Comparison of ENCODE assay signal across 9 cellular contexts in genomic region chr19:48506138-48506733, GRCh38. TPM values are rescaled to one million over a fixed set of nuclear protein-coding genes. Genes with fewer than 3 reads are reported as not detected.
DNase-seq lines count a peak whose midpoint lies in the region; ATAC-seq and TF ChIP-seq lines count a peak whose summit lies in the region.
"Had no signal": no experiment of that assay in that cellular context is flagged by ENCODE, and none has a peak within 500 bp of the region (broad histone marks: within the 10 kb centered on the region; RNA-seq: fewer than 3 reads in every experiment).

No MANE protein-coding gene starts in this region.

- no peak overlapping the region for H3K4me3 Mint-ChIP-seq in activated CD4-positive, alpha-beta T cell treated with anti-CD3 and anti-CD28 coated beads, Interleukin-2, amount 10 ng/mL, durations not matched to agents 7 days and 5 days
- H3K4me3 Mint-ChIP-seq in activated CD8-positive, alpha-beta T cell treated with anti-CD3 and anti-CD28 coated beads, Interleukin-2, amount 10 ng/mL, durations not matched to agents 7 days and 5 days, result no peak overlapping the region

- no peaks in the 10 kb centered on the region for H3K9me3 Mint-ChIP-seq in activated CD4-positive, alpha-beta T cell treated with anti-CD3 and anti-CD28 coated beads, Interleukin-2, amount 10 ng/mL, durations not matched to agents 7 days and 5 days
- H3K9me3 Mint-ChIP-seq in activated CD8-positive, alpha-beta T cell treated with anti-CD3 and anti-CD28 coated beads, Interleukin-2, amount 10 ng/mL, durations not matched to agents 7 days and 5 days (ENCODE audit: insufficient read depth), result no peaks in the 10 kb centered on the region

- H3K4me3 ChIP-seq in right lobe of liver, result no peak overlapping the region
- H3K4me3 ChIP-seq in MG63, result no peak overlapping the region
- H3K4me3 ChIP-seq: skin epidermis had no signal

- H3K27ac Mint-ChIP-seq in activated CD4-positive, alpha-beta T cell treated with anti-CD3 and anti-CD28 coated beads, Interleukin-2, amount 10 ng/mL, durations not matched to agents 7 days and 5 days, result no peak overlapping the region
- H3K27ac Mint-ChIP-seq in activated CD8-positive, alpha-beta T cell treated with anti-CD3 and anti-CD28 coated beads, Interleukin-2, amount 10 ng/mL, durations not matched to agents 7 days and 5 days, result no peak overlapping the region

- H3K27me3 Mint-ChIP-seq in activated CD4-positive, alpha-beta T cell treated with anti-CD3 and anti-CD28 coated beads, Interleukin-2, amount 10 ng/mL, durations not matched to agents 7 days and 5 days, result no peaks in the 10 kb centered on the region
- H3K27me3 Mint-ChIP-seq in activated CD8-positive, alpha-beta T cell treated with anti-CD3 and anti-CD28 coated beads, Interleukin-2, amount 10 ng/mL, durations not matched to agents 7 days and 5 days (ENCODE audit: low read depth), result no peaks in the 10 kb centered on the region

- intact Hi-C loops in right lobe of liver (cut with DNase I), result loop anchor here in 1 of 2 donors (10.0 kb wide), 1 partner anchor 99 kb away; the partner anchor contains the start of gene SPACA4

- no peaks in the 10 kb centered on the region for H3K36me3 Mint-ChIP-seq in activated CD4-positive, alpha-beta T cell treated with anti-CD3 and anti-CD28 coated beads, Interleukin-2, amount 10 ng/mL, durations not matched to agents 7 days and 5 days (ENCODE audit: low read depth)
- H3K36me3 Mint-ChIP-seq in activated CD8-positive, alpha-beta T cell treated with anti-CD3 and anti-CD28 coated beads, Interleukin-2, amount 10 ng/mL, durations not matched to agents 7 days and 5 days (ENCODE audit: low read depth), result no peaks in the 10 kb centered on the region

- H3K4me1 Mint-ChIP-seq in activated CD4-positive, alpha-beta T cell treated with anti-CD3 and anti-CD28 coated beads, Interleukin-2, amount 10 ng/mL, durations not matched to agents 7 days and 5 days, result peaks cover 32% of the 10 kb centered on the region
- peaks cover 29% of the 10 kb centered on the region for H3K4me1 Mint-ChIP-seq in activated CD8-positive, alpha-beta T cell treated with anti-CD3 and anti-CD28 coated beads, Interleukin-2, amount 10 ng/mL, durations not matched to agents 7 days and 5 days (ENCODE audit: low read depth)

- no peaks in the 10 kb centered on the region for H3K36me3 ChIP-seq in right lobe of liver
- H3K36me3 ChIP-seq in MG63, result no peaks in the 10 kb centered on the region

- H3K9me3 ChIP-seq in right lobe of liver (no peaks in the 10 kb centered on the region), MG63 (no peaks in the 10 kb centered on the region)

- H3K4me1 ChIP-seq in right lobe of liver, result no peaks in the 10 kb centered on the region

- peak; percentile 32 for ATAC-seq in activated CD8-positive, alpha-beta T cell treated with anti-CD3 and anti-CD28 coated beads, Interleukin-2, amount 10 ng/mL, durations not matched to agents 7 days and 5 days
- ATAC-seq in right lobe of liver, result no peak
- no peak for ATAC-seq in GM21737 (IDR thresholded peaks at IDR 0.05; ENCODE audit: unreplicated experiment)

- peak; percentile 54 for DNase-seq in activated CD4-positive, alpha-beta T cell treated with anti-CD3 and anti-CD28 coated beads, Interleukin-2, amount 10 ng/mL, durations not matched to agents 7 days and 5 days
- no peak for DNase-seq in activated CD4-positive, alpha-beta T cell treated with anti-CD3 and anti-CD28 coated beads, Interleukin-2, amount 50 U/mL, for 1 hour
- peak; percentile 81 for DNase-seq in MV-4-11 (lab: John Stamatoyannopoulos, UW)
- peak; percentile 52 for DNase-seq in activated CD8-positive, alpha-beta T cell treated with anti-CD3 and anti-CD28 coated beads, Interleukin-2, amount 10 ng/mL, durations not matched to agents 7 days and 5 days
- DNase-seq in right lobe of liver, result no peak
- no peak for DNase-seq in MG63
- no peak for DNase-seq in stimulated activated CD4-positive, alpha-beta T cell treated with anti-CD3 and anti-CD28 coated beads, Interleukin-2, amount 100 ng/mL, for 24 hours

- 69% methylated on average over 3 of the region's 5 CpGs for WGBS in right lobe of liver (ENCODE audit: insufficient coverage, low coverage, low lambda C conversion rate, missing lambda C conversion rate)

- H3K27ac ChIP-seq in right lobe of liver, result no peak overlapping the region
- H3K27ac ChIP-seq: skin epidermis had no signal

- peak; percentile 27 to 35 (median 32) for TF ChIP-seq CTCF in right lobe of liver (IDR thresholded peaks at IDR 0.05)

- POLR2A ChIA-PET in activated CD4-positive, alpha-beta T cell treated with anti-CD3 and anti-CD28 coated beads, Interleukin-2, amount 10 ng/mL, durations not matched to agents 7 days and 5 days (lab: Charles Lee), result interaction anchor here (0.6 kb wide), 1 partner anchor 630 kb away, joined by 4 read pairs; no protein-coding TSS in a partner anchor
- POLR2A ChIA-PET in activated CD8-positive, alpha-beta T cell treated with anti-CD3 and anti-CD28 coated beads, Interleukin-2, amount 10 ng/mL, durations not matched to agents 7 days and 5 days (lab: Charles Lee), result interaction anchor here (1.3 kb wide), 1 partner anchor 78 kb away, joined by 4 read pairs; no protein-coding TSS in a partner anchor

- no peak for TF ChIP-seq POLR2A in right lobe of liver (IDR thresholded peaks at IDR 0.05)

- no peaks in the 10 kb centered on the region for H3K27me3 ChIP-seq in right lobe of liver
- peaks cover 3% of the 10 kb centered on the region for H3K27me3 ChIP-seq in MG63

- CTCF ChIA-PET in activated CD4-positive, alpha-beta T cell treated with anti-CD3 and anti-CD28 coated beads, Interleukin-2, amount 10 ng/mL, durations not matched to agents 7 days and 5 days (lab: Charles Lee), result interaction anchor here (0.6 to 4.0 kb wide), 28 partner anchors 9 to 692 kb away, joined by 3 to 23 read pairs (median 4); partner anchors contain the start of genes KCNJ14, RPL18, SPACA4 and SPHK2
- CTCF ChIA-PET in activated CD8-positive, alpha-beta T cell treated with anti-CD3 and anti-CD28 coated beads, Interleukin-2, amount 10 ng/mL, durations not matched to agents 7 days and 5 days (lab: Charles Lee), result interaction anchor here (0.7 to 8.3 kb wide), 19 partner anchors 8 to 403 kb away, joined by 3 to 166 read pairs (median 4); partner anchors contain the start of gene DBP

RNA-seq across cellular contexts. Expression of gene LMTK3, which starts 5.4 kb away (rescaled TPM):
- total RNA-seq in activated CD4-positive, alpha-beta T cell treated with anti-CD3 and anti-CD28 coated beads, Interleukin-2, amount 10 ng/mL, durations not matched to agents 7 days and 5 days, result 1 to 10 TPM; 3.7 to 5.1 TPM
- total RNA-seq in activated CD8-positive, alpha-beta T cell treated with anti-CD3 and anti-CD28 coated beads, Interleukin-2, amount 10 ng/mL, durations not matched to agents 7 days and 5 days, result 1 to 10 TPM; 2.8 to 3.7 TPM
- total RNA-seq in right lobe of liver, result under 1 TPM in 5 of 6 experiments, not detected in 1; 0.09 to 0.31 (median 0.12) TPM
- not detected in 2 replicates for total RNA-seq in MG63 (2014; rRNA removed; shearing (Covaris generic); ENCODE audit: low replicate concordance)

RNA-seq across cellular contexts. Expression of gene CYTH2, which starts 37.1 kb away (rescaled TPM):
- 10 to 100 TPM; 43.2 to 50.7 TPM for total RNA-seq in activated CD4-positive, alpha-beta T cell treated with anti-CD3 and anti-CD28 coated beads, Interleukin-2, amount 10 ng/mL, durations not matched to agents 7 days and 5 days
- 10 to 100 TPM; 48.3 to 50.3 TPM for total RNA-seq in activated CD8-positive, alpha-beta T cell treated with anti-CD3 and anti-CD28 coated beads, Interleukin-2, amount 10 ng/mL, durations not matched to agents 7 days and 5 days
- total RNA-seq in right lobe of liver, result 10 to 100 TPM in 5 of 6 experiments, 1 to 10 TPM in 1; 7.7 to 22.7 (median 13.5) TPM
- total RNA-seq in MG63 (2014; rRNA removed; shearing (Covaris generic); ENCODE audit: low replicate concordance), result 84.7 and 163 TPM in 2 replicates

RNA-seq across cellular contexts. Expression of gene SULT2B1, which starts 45.7 kb away (rescaled TPM):
- total RNA-seq in activated CD4-positive, alpha-beta T cell treated with anti-CD3 and anti-CD28 coated beads, Interleukin-2, amount 10 ng/mL, durations not matched to agents 7 days and 5 days, result under 1 TPM; 0.21 to 0.30 TPM
- not detected for total RNA-seq in activated CD8-positive, alpha-beta T cell treated with anti-CD3 and anti-CD28 coated beads, Interleukin-2, amount 10 ng/mL, durations not matched to agents 7 days and 5 days
- under 1 TPM in 1 of 6 experiments, not detected in 5; 0.61 TPM for total RNA-seq in right lobe of liver
- 0.49 TPM in 1 of 2 replicates, not detected in the other for total RNA-seq in MG63 (2014; rRNA removed; shearing (Covaris generic); ENCODE audit: low replicate concordance)

RNA-seq across cellular contexts. Expression of gene KCNJ14, which starts 50.9 kb away (rescaled TPM):
- total RNA-seq in activated CD4-positive, alpha-beta T cell treated with anti-CD3 and anti-CD28 coated beads, Interleukin-2, amount 10 ng/mL, durations not matched to agents 7 days and 5 days, result 1 to 10 TPM in 1 of 2 experiments, under 1 TPM in 1; 0.87 to 1.0 TPM
- total RNA-seq in activated CD8-positive, alpha-beta T cell treated with anti-CD3 and anti-CD28 coated beads, Interleukin-2, amount 10 ng/mL, durations not matched to agents 7 days and 5 days, result 1 to 10 TPM; 1.4 to 1.5 TPM
- total RNA-seq in right lobe of liver, result under 1 TPM; 0.22 to 0.44 (median 0.31) TPM
- total RNA-seq in MG63 (2014; rRNA removed; shearing (Covaris generic); ENCODE audit: low replicate concordance), result 0.22 and 0.43 TPM in 2 replicates

Comparison
In these comparisons a context has a peak if more than half of its experiments do, and no peak if none do; other contexts are left out.
1. DNase-seq: peak in activated CD4-positive, alpha-beta T cell treated with anti-CD3 and anti-CD28 coated beads, Interleukin-2, amount 10 ng/mL, durations not matched to agents 7 days and 5 days (single experiment), MV-4-11 (single experiment) and activated CD8-positive, alpha-beta T cell treated with anti-CD3 and anti-CD28 coated beads, Interleukin-2, amount 10 ng/mL, durations not matched to agents 7 days and 5 days (single experiment); none in activated CD4-positive, alpha-beta T cell treated with anti-CD3 and anti-CD28 coated beads, Interleukin-2, amount 50 U/mL, for 1 hour (single experiment), right lobe of liver (0 of 3), MG63 (single experiment) and stimulated activated CD4-positive, alpha-beta T cell treated with anti-CD3 and anti-CD28 coated beads, Interleukin-2, amount 100 ng/mL, for 24 hours (0 of 2).